In the genomic region with DNA sequence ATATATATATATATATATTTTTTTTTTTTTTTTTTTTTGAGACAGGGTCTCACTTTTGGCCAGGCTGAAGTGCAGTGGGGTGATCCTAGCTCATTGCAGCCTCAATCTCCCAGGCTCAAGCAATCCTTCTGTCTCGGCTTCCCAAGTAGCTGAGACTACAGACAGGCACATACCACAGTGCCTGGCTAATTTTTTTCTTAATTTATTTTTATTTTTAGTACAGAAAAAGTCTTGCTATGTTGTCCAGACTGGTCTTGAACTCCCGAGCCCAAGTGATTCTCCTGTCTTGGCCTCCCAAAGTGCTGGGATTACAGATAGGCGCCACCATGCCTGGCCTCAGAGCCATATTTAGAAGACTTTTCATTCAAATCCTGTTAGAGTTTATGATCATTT, we compare ENCODE assay signal across 1 cellular context.
TF ChIP-seq lines count a peak whose summit lies in the region.

No MANE protein-coding gene starts in this region.

TF ChIP-seq in SK-N-SH treated with all-trans-retinoic acid at 6 μM for 48 hours, 23 proteins besides CTCF, POLR2A, EP300 and RAD21 (continued from another document):
- TF ChIP-seq, protein P1, sequence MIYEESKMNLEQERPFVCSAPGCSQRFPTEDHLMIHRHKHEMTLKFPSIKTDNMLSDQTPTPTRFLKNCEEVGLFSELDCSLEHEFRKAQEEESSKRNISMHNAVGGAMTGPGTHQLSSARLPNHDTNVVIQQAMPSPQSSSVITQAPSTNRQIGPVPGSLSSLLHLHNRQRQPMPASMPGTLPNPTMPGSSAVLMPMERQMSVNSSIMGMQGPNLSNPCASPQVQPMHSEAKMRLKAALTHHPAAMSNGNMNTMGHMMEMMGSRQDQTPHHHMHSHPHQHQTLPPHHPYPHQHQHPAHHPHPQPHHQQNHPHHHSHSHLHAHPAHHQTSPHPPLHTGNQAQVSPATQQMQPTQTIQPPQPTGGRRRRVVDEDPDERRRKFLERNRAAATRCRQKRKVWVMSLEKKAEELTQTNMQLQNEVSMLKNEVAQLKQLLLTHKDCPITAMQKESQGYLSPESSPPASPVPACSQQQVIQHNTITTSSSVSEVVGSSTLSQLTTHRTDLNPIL (CRISPR knock-in tag; IDR thresholded peaks at IDR 0.05; ENCODE audit: low read depth), result no peak
- no peak for TF ChIP-seq ZNF8 (CRISPR knock-in tag; IDR thresholded peaks at IDR 0.05)
